Comparison of ENCODE assay signal across 8 cellular contexts in genomic region chr11:16881074-16881709, GRCh38.
DNase-seq lines count a peak whose midpoint lies in the region; ATAC-seq and TF ChIP-seq lines count a peak whose summit lies in the region.

No MANE protein-coding gene starts in this region.

- no peak overlapping the region; the same call in 1 of the 2 replicates for H3K4me2 ChIP-seq in KMS-11

- H3K9ac ChIP-seq in KMS-11 = no peak overlapping the region

- intact Hi-C loops in CD4-positive, alpha-beta memory T cell (cut with micrococcal nuclease) = no loop called here

- no peaks in the 10 kb centered on the region; the same call in 1 of the 2 replicates for H3K79me2 ChIP-seq in KMS-11 (ENCODE audit: insufficient read depth, low read depth)

- H2AFZ ChIP-seq in KMS-11 (ENCODE audit: low read depth) = no peak overlapping the region

- H3K9me3 Mint-ChIP-seq in memory B cell = no peaks in the 10 kb centered on the region
- H3K9me3 Mint-ChIP-seq in CD4-positive, alpha-beta memory T cell = no peaks in the 10 kb centered on the region

- H3K27ac ChIP-seq in KMS-11 = peak overlapping the region; percentile 30; the same call in 1 of the 2 replicates
- no peak overlapping the region for H3K27ac ChIP-seq in CD4-positive, alpha-beta memory T cell (ENCODE audit: low read depth, low read length)

- CTCF ChIA-PET in CD4-positive, alpha-beta memory T cell (lab: Charles Lee; ENCODE audit: partially characterized antibody) = no interaction called here

- H3K27ac Mint-ChIP-seq in memory B cell = peak overlapping the region; percentile 8
- H3K27ac Mint-ChIP-seq in CD4-positive, alpha-beta memory T cell = no peak overlapping the region

- H4K20me1 ChIP-seq in KMS-11 (ENCODE audit: insufficient read depth) = no peaks in the 10 kb centered on the region

- TF ChIP-seq CTCF in KMS-11 (conservative IDR thresholded peaks at IDR 0.05; ENCODE audit: low read depth, low read length) = no peak

- H3K4me1 Mint-ChIP-seq in memory B cell = no peaks in the 10 kb centered on the region
- H3K4me1 Mint-ChIP-seq in CD4-positive, alpha-beta memory T cell = no peaks in the 10 kb centered on the region

- H3K27me3 Mint-ChIP-seq in memory B cell = no peaks in the 10 kb centered on the region
- peaks cover 0 to 2% of the 10 kb centered on the region in 2 donors for H3K27me3 Mint-ChIP-seq in CD4-positive, alpha-beta memory T cell

- no peak overlapping the region for H3K4me3 Mint-ChIP-seq in memory B cell
- no peak overlapping the region for H3K4me3 Mint-ChIP-seq in CD4-positive, alpha-beta memory T cell

- no peaks in the 10 kb centered on the region for H3K9me3 ChIP-seq in CD4-positive, alpha-beta memory T cell (ENCODE audit: control insufficient read depth in 1 of 2, low read length in 2 of 2)

- H3K36me3 Mint-ChIP-seq in memory B cell = no peaks in the 10 kb centered on the region
- no peaks in the 10 kb centered on the region for H3K36me3 Mint-ChIP-seq in CD4-positive, alpha-beta memory T cell

- H3K4me1 ChIP-seq in KMS-11 (ENCODE audit: low read depth, poor library complexity, severe bottlenecking) = peaks cover 15% of the 10 kb centered on the region
- no peaks in the 10 kb centered on the region for H3K4me1 ChIP-seq in CD4-positive, alpha-beta memory T cell (ENCODE audit: insufficient read depth, low read length)

- ATAC-seq in memory B cell (ENCODE audit: low read depth) = no peak
- ATAC-seq in HG03045 (IDR thresholded peaks at IDR 0.05; ENCODE audit: unreplicated experiment) = no peak

- H3K4me3 ChIP-seq in KMS-11 (IDR thresholded peaks at IDR 0.05; ENCODE audit: insufficient read depth, low read depth, low read length) = no peak overlapping the region
- no peak overlapping the region for H3K4me3 ChIP-seq in CD4-positive, alpha-beta memory T cell (ENCODE audit: low read length in 2 of 2)

- no peaks in the 10 kb centered on the region for H3K36me3 ChIP-seq in KMS-11 (ENCODE audit: insufficient read depth)
- H3K36me3 ChIP-seq in CD4-positive, alpha-beta memory T cell (ENCODE audit: insufficient read depth, low read length) = no peaks in the 10 kb centered on the region

- DNase-seq in GM03348 (ENCODE audit: low spot score) (peak; percentile 67), cerebellar cortex (ENCODE audit: low spot score) (peak; percentile 45), memory B cell (ENCODE audit: low spot score in 2 of 2) (no peak), T-helper 1 cell (no peak)
- DNase-seq in stimulated activated CD4-positive, alpha-beta T cell treated with anti-CD3 and anti-CD28 coated beads, Interleukin-4, amount 100 ng/mL, for 24 hours = no peak
- no peak for DNase-seq in CD4-positive, alpha-beta memory T cell

- POLR2A ChIA-PET in CD4-positive, alpha-beta memory T cell (lab: Charles Lee; ENCODE audit: partially characterized antibody) = no interaction called here

- no peaks in the 10 kb centered on the region for H3K27me3 ChIP-seq in KMS-11 (ENCODE audit: insufficient read depth, low read depth)
- H3K27me3 ChIP-seq in CD4-positive, alpha-beta memory T cell (ENCODE audit: insufficient read depth, low read length) = no peaks in the 10 kb centered on the region

Comparison
In these comparisons a context has a peak if more than half of its experiments do, and no peak if none do; other contexts are left out.
1. DNase-seq: peak in GM03348 (single experiment) and cerebellar cortex (single experiment); none in memory B cell (0 of 2), stimulated activated CD4-positive, alpha-beta T cell treated with anti-CD3 and anti-CD28 coated beads, Interleukin-4, amount 100 ng/mL, for 24 hours (single experiment), CD4-positive, alpha-beta memory T cell (0 of 5) and T-helper 1 cell (0 of 5).